In the genomic region with DNA sequence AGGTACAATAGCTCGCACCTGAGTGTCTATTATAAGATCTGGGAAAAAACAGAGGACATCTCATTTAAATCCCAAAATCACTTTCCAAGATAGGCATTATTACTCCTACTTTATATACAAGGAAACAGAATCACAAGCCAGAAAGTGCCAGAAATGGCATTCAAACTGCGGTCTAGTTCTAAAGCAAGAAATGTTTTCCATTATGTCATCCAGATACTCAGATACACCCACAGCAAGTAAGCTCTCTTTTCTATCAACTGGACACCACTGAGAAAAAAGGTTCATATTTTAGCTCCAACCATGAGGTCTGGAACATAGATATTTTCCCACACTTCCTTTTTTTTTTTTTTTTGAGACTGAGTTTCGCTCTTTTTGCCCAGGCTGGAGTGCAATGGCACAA, we compare ENCODE assay signal across 18 cellular contexts. TPM values are rescaled to one million over a fixed set of nuclear protein-coding genes. Genes with fewer than 3 reads are reported as not detected.
DNase-seq lines count a peak whose midpoint lies in the region; ATAC-seq and TF ChIP-seq lines count a peak whose summit lies in the region.
"Had no signal": no experiment of that assay in that cellular context is flagged by ENCODE, and none has a peak within 500 bp of the region (broad histone marks: within the 10 kb centered on the region; RNA-seq: fewer than 3 reads in every experiment).

No MANE protein-coding gene starts in this region.

- peak; percentile 47 for DNase-seq in GM10266 (ENCODE audit: extremely low spot score)
- DNase-seq in activated naive CD8-positive, alpha-beta T cell treated with anti-CD3 and anti-CD28 coated beads for 36 hours: no peak
- DNase-seq in immature natural killer cell: no peak
- DNase-seq in HT-29 (ENCODE audit: low spot score): no peak
- DNase-seq in SKM-1 (lab: John Stamatoyannopoulos, UW; ENCODE audit: unreplicated experiment): no peak
- DNase-seq: amygdala; colonic mucosa; DMS79 treated with DMSO at 0.1 percent for 48 hours; heart left ventricle; kidney; midbrain; NCI-H2029; NCI-H510A treated with DMSO at 0.1 percent for 48 hours; stimulated activated CD4-positive, alpha-beta T cell treated with anti-CD3 and anti-CD28 coated beads, Interleukin-4, amount 100 ng/mL, for 24 hours; thyroid gland had no signal

- H3K4me3 Mint-ChIP-seq in activated naive CD8-positive, alpha-beta T cell treated with anti-CD3 and anti-CD28 coated beads for 36 hours: peak overlapping the region; percentile 6
- H3K4me3 Mint-ChIP-seq in immature natural killer cell: peak overlapping the region in 3 of 5 donors; percentile 2 to 40 (median 18)

- POLR2A ChIA-PET in HEK293 (lab: Yijun Ruan, JAX): interaction anchor here (0.7 kb wide), 1 partner anchor 102 kb away, joined by 4 read pairs; no protein-coding TSS in a partner anchor

- ATAC-seq in HG03439 (IDR thresholded peaks at IDR 0.05; ENCODE audit: unreplicated experiment): no peak

- CTCF ChIA-PET in HEK293 (lab: Yijun Ruan, JAX): interaction anchor here (1.1 kb wide), 1 partner anchor 40 kb away, joined by 5 read pairs; a partner anchor contains a TSS

- no peak overlapping the region for H3K27ac ChIP-seq in HEK293 (ENCODE audit: extremely low read depth, low read depth, low read length)
- H3K27ac ChIP-seq: BLaER1 treated with 17β-estradiol and CSF1 and Interleukin-3, amounts not matched to agents 10 nM and 100 nM; colonic mucosa; thyroid gland had no signal

- H3K27ac Mint-ChIP-seq in activated naive CD8-positive, alpha-beta T cell treated with anti-CD3 and anti-CD28 coated beads for 36 hours: no peak overlapping the region
- H3K27ac Mint-ChIP-seq in immature natural killer cell: peak overlapping the region in 1 of 6 donors; percentile 2

- no peaks in the 10 kb centered on the region for H3K9me3 ChIP-seq in HEK293 (ENCODE audit: control insufficient read depth, insufficient read depth, low read depth, low read length)
- H3K9me3 ChIP-seq: BLaER1 treated with 17β-estradiol and CSF1 and Interleukin-3, amounts not matched to agents 10 nM and 100 nM; colonic mucosa; heart left ventricle; thyroid gland had no signal

- H3K9me3 Mint-ChIP-seq in activated naive CD8-positive, alpha-beta T cell treated with anti-CD3 and anti-CD28 coated beads for 36 hours: no peaks in the 10 kb centered on the region
- H3K9me3 Mint-ChIP-seq in immature natural killer cell: no peaks in the 10 kb centered on the region

- H3K36me3 Mint-ChIP-seq in activated naive CD8-positive, alpha-beta T cell treated with anti-CD3 and anti-CD28 coated beads for 36 hours: peaks cover 12% of the 10 kb centered on the region
- peaks cover 5 to 8% (median 7%) of the 10 kb centered on the region in 3 donors for H3K36me3 Mint-ChIP-seq in immature natural killer cell

- H3K27me3 Mint-ChIP-seq in activated naive CD8-positive, alpha-beta T cell treated with anti-CD3 and anti-CD28 coated beads for 36 hours: no peaks in the 10 kb centered on the region
- no peaks in the 10 kb centered on the region for H3K27me3 Mint-ChIP-seq in immature natural killer cell (ENCODE audit: low read depth in 3 of 3)

- TF ChIP-seq CTCF in GM10266 (IDR thresholded peaks at IDR 0.05; ENCODE audit: control insufficient read depth, insufficient read depth, low read depth, missing control alignments) (no peak), HEK293 (tag by site-specific recombination; IDR thresholded peaks at IDR 0.05) (no peak)

- peaks cover 0 to 8% of the 10 kb centered on the region in 2 experiments; a peak in 2 of 3 replicates for H3K36me3 ChIP-seq in HEK293 (ENCODE audit: control insufficient read depth in 2 of 2, insufficient read depth in 1 of 2, low read length in 2 of 2)
- H3K36me3 ChIP-seq: colonic mucosa, thyroid gland had no signal

- no peak overlapping the region for H3K4me3 ChIP-seq in HEK293 (ENCODE audit: low read depth, low read length)
- H3K4me3 ChIP-seq: BLaER1 treated with 17β-estradiol and CSF1 and Interleukin-3, amounts not matched to agents 10 nM and 100 nM; colonic mucosa; heart left ventricle; thyroid gland had no signal

- no peaks in the 10 kb centered on the region for H3K4me1 ChIP-seq in HEK293 (ENCODE audit: control insufficient read depth, insufficient read depth, low read length)

- peaks cover 43% of the 10 kb centered on the region for H3K4me1 Mint-ChIP-seq in activated naive CD8-positive, alpha-beta T cell treated with anti-CD3 and anti-CD28 coated beads for 36 hours
- H3K4me1 Mint-ChIP-seq in immature natural killer cell: peaks cover 45 to 72% of the 10 kb centered on the region in 2 donors

TF ChIP-seq in HEK293, 187 proteins besides CTCF, POLR2A, EP300 and RAD21:
- 0 out of 2 replicates have a peak, but pooled peaks have one; percentile 29 for TF ChIP-seq ZNF664 (tag by site-specific recombination; IDR thresholded peaks at IDR 0.05)
- TF ChIP-seq, protein P1, sequence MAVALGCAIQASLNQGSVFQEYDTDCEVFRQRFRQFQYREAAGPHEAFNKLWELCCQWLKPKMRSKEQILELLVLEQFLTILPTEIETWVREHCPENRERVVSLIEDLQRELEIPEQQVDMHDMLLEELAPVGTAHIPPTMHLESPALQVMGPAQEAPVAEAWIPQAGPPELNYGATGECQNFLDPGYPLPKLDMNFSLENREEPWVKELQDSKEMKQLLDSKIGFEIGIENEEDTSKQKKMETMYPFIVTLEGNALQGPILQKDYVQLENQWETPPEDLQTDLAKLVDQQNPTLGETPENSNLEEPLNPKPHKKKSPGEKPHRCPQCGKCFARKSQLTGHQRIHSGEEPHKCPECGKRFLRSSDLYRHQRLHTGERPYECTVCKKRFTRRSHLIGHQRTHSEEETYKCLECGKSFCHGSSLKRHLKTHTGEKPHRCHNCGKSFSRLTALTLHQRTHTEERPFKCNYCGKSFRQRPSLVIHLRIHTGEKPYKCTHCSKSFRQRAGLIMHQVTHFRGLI (tag by site-specific recombination; IDR thresholded peaks at IDR 0.05): no peak
- TF ChIP-seq, protein P2, sequence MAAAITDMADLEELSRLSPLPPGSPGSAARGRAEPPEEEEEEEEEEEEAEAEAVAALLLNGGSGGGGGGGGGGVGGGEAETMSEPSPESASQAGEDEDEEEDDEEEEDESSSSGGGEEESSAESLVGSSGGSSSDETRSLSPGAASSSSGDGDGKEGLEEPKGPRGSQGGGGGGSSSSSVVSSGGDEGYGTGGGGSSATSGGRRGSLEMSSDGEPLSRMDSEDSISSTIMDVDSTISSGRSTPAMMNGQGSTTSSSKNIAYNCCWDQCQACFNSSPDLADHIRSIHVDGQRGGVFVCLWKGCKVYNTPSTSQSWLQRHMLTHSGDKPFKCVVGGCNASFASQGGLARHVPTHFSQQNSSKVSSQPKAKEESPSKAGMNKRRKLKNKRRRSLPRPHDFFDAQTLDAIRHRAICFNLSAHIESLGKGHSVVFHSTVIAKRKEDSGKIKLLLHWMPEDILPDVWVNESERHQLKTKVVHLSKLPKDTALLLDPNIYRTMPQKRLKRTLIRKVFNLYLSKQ (tag by site-specific recombination; IDR thresholded peaks at IDR 0.05; ENCODE audit: borderline replicate concordance): no peak

RNA-seq across cellular contexts. Expression of a gene that starts 8.1 kb away (rescaled TPM):
- 10 to 100 TPM; 16.3 to 17.2 TPM for total RNA-seq in activated naive CD8-positive, alpha-beta T cell treated with anti-CD3 and anti-CD28 coated beads for 36 hours
- 10 to 100 TPM; 11.8 to 24.7 (median 20.4) TPM for polyA plus RNA-seq in immature natural killer cell
- total RNA-seq in HT-29 (2014; rRNA removed; shearing (Covaris generic)): 19.6 and 21.8 TPM in 2 replicates

RNA-seq across cellular contexts. Expression of a gene that starts 24.3 kb away (rescaled TPM):
- 100 to 1,000 TPM; 157 TPM for total RNA-seq in activated naive CD8-positive, alpha-beta T cell treated with anti-CD3 and anti-CD28 coated beads for 36 hours
- 10 to 100 TPM; 48.1 to 98.7 (median 68.1) TPM for polyA plus RNA-seq in immature natural killer cell
- 23.4 and 23.8 TPM in 2 replicates for total RNA-seq in HT-29 (2014; rRNA removed; shearing (Covaris generic))

RNA-seq across cellular contexts. Expression of a gene that starts 40.0 kb away (rescaled TPM):
- total RNA-seq in activated naive CD8-positive, alpha-beta T cell treated with anti-CD3 and anti-CD28 coated beads for 36 hours: 1 to 10 TPM; 2.5 to 2.7 TPM
- polyA plus RNA-seq in immature natural killer cell: 1 to 10 TPM; 1.2 to 3.2 (median 2.2) TPM
- total RNA-seq in HT-29 (2014; rRNA removed; shearing (Covaris generic)): 0.68 and 1.1 TPM in 2 replicates
